Comparison of ENCODE assay signal across 18 cellular contexts in genomic region chr2:10223471-10223870, GRCh38.
DNase-seq lines count a peak whose midpoint lies in the region; ATAC-seq and TF ChIP-seq lines count a peak whose summit lies in the region.
"Had no signal": no experiment of that assay in that cellular context is flagged by ENCODE, and none has a peak within 500 bp of the region (broad histone marks: within the 10 kb centered on the region; RNA-seq: fewer than 3 reads in every experiment).

No MANE protein-coding gene starts in this region.

- DNase-seq in Right ventricle myocardium superior (peak; percentile 17), left cardiac atrium (no peak), Caco-2 (no peak), neural progenitor cell (ENCODE audit: low spot score) (peak; percentile 1), spleen (peak; percentile 51), GM23338 (ENCODE audit: low spot score) (no peak)
- no peak for DNase-seq in activated CD8-positive, alpha-beta T cell treated with anti-CD3 and anti-CD28 coated beads for 36 hours
- DNase-seq: 8988T; CD8-positive, alpha-beta T cell; DMS 273 treated with DMSO at 0.1 percent for 48 hours; DMS53; DND-41; EL; IMR-90 had no signal

- no peaks in the 10 kb centered on the region for H3K36me3 Mint-ChIP-seq in Caco-2 (ENCODE audit: insufficient read depth, unreplicated experiment)
- no peaks in the 10 kb centered on the region for H3K36me3 Mint-ChIP-seq in neural progenitor cell
- H3K36me3 Mint-ChIP-seq in GM23338 (ENCODE audit: low read depth) = no peaks in the 10 kb centered on the region
- H3K36me3 Mint-ChIP-seq in activated CD8-positive, alpha-beta T cell treated with anti-CD3 and anti-CD28 coated beads for 36 hours (ENCODE audit: low read depth) = no peaks in the 10 kb centered on the region
- H3K36me3 Mint-ChIP-seq: CD8-positive, alpha-beta T cell had no signal

- 75 to 91% (median 81%) methylated on average over 9 of the region's 9 CpGs for WGBS in spleen, 5 donors

- no peak for ATAC-seq in Right ventricle myocardium superior (ENCODE audit: poor library complexity)
- no peak for ATAC-seq in left cardiac atrium
- no peak for ATAC-seq in GM23338
- ATAC-seq in activated CD8-positive, alpha-beta T cell treated with anti-CD3 and anti-CD28 coated beads for 36 hours = no peak
- no peak for ATAC-seq in HG03439 (IDR thresholded peaks at IDR 0.05; ENCODE audit: unreplicated experiment)
- ATAC-seq: CD8-positive, alpha-beta T cell; GM12878 had no signal

- H2AFZ ChIP-seq in neural progenitor cell (replicated peaks) = no peak overlapping the region
- H2AFZ ChIP-seq in GM23338 = no peak overlapping the region

- H3K27ac ChIP-seq in neural progenitor cell (no peak overlapping the region), spleen (no peak overlapping the region), GM23338 (ENCODE audit: low read depth) (no peak overlapping the region)
- H3K27ac ChIP-seq: BLaER1 had no signal

- H4K20me1 ChIP-seq in neural progenitor cell (ENCODE audit: low read depth) (no peaks in the 10 kb centered on the region), GM23338 (replicated peaks; ENCODE audit: insufficient read depth) (no peaks in the 10 kb centered on the region)
- H4K20me1 ChIP-seq: BLaER1 had no signal

- no peaks in the 10 kb centered on the region for H3K9me2 ChIP-seq in GM23338 (ENCODE audit: insufficient read depth)

- H3K4me1 ChIP-seq in Caco-2 (peaks cover 42% of the 10 kb centered on the region), neural progenitor cell (peaks cover 9% of the 10 kb centered on the region), spleen (peaks cover 0 to 10% (median 2%) of the 10 kb centered on the region in 6 donors), GM23338 (ENCODE audit: insufficient read depth) (no peaks in the 10 kb centered on the region)

- TF ChIP-seq CTCF in Caco-2 (IDR thresholded peaks at IDR 0.05; ENCODE audit: insufficient read depth in 1 of 2, low read depth in 1 of 2, low read length in 1 of 2, severe bottlenecking in 1 of 2, unreplicated experiment in 1 of 2) = no peak
- TF ChIP-seq CTCF in neural progenitor cell (IDR thresholded peaks at IDR 0.05) = no peak
- TF ChIP-seq CTCF in spleen (IDR thresholded peaks at IDR 0.05 in 8 of 11, conservative IDR thresholded peaks at IDR 0.05 in 3 of 11) = no peak
- TF ChIP-seq CTCF in GM23338 (conservative IDR thresholded peaks at IDR 0.05; ENCODE audit: low read depth in 2 of 2) = no peak
- no peak for TF ChIP-seq CTCF in activated CD8-positive, alpha-beta T cell treated with anti-CD3 and anti-CD28 coated beads for 36 hours (IDR thresholded peaks at IDR 0.05)

- no TSS peak for BruUV-seq in Caco-2 (replicated peaks; lab: Mats Ljungman, UMichigan)

- H3K27me3 Mint-ChIP-seq in Caco-2 (ENCODE audit: insufficient read depth, unreplicated experiment) (no peaks in the 10 kb centered on the region), neural progenitor cell (ENCODE audit: insufficient read depth, low read depth) (peaks cover 16% of the 10 kb centered on the region), GM23338 (ENCODE audit: insufficient read depth, low read depth, poor library complexity) (peaks cover 16% of the 10 kb centered on the region)
- no peaks in the 10 kb centered on the region for H3K27me3 Mint-ChIP-seq in activated CD8-positive, alpha-beta T cell treated with anti-CD3 and anti-CD28 coated beads for 36 hours

- intact Hi-C loops in Right ventricle myocardium superior (cut with DNase I) (no loop called here), left cardiac atrium (cut with DNase I) (no loop called here), Caco-2 (cut with micrococcal nuclease; ENCODE audit: unreplicated experiment) (loop anchor here (10.0 kb wide), 2 partner anchors 59 to 149 kb away; no protein-coding TSS in a partner anchor), spleen (cut with DNase I; ENCODE audit: low total_unique reads) (no loop called here)
- intact Hi-C loops in activated CD8-positive, alpha-beta T cell treated with anti-CD3 and anti-CD28 coated beads for 36 hours (cut with micrococcal nuclease) = no loop called here

- CTCF ChIA-PET in Caco-2 (lab: Charles Lee) = no interaction called here
- CTCF ChIA-PET in activated CD8-positive, alpha-beta T cell treated with anti-CD3 and anti-CD28 coated beads for 36 hours (lab: Charles Lee) = no interaction called here

- H3K9me3 Mint-ChIP-seq in Caco-2 (ENCODE audit: unreplicated experiment) (no peaks in the 10 kb centered on the region), neural progenitor cell (peaks cover 2% of the 10 kb centered on the region), GM23338 (no peaks in the 10 kb centered on the region)
- H3K9me3 Mint-ChIP-seq in activated CD8-positive, alpha-beta T cell treated with anti-CD3 and anti-CD28 coated beads for 36 hours = no peaks in the 10 kb centered on the region
- H3K9me3 Mint-ChIP-seq: CD8-positive, alpha-beta T cell had no signal

- H3F3A ChIP-seq in neural progenitor cell (ENCODE audit: low read depth) = peaks cover 4% of the 10 kb centered on the region
- H3F3A ChIP-seq in GM23338 (replicated peaks; ENCODE audit: low read depth) = no peaks in the 10 kb centered on the region

- H3K36me3 ChIP-seq in Caco-2 (ENCODE audit: control insufficient read depth, insufficient read depth, low read length) (no peaks in the 10 kb centered on the region), neural progenitor cell (no peaks in the 10 kb centered on the region), spleen (no peaks in the 10 kb centered on the region), GM23338 (ENCODE audit: insufficient read depth) (no peaks in the 10 kb centered on the region)
- H3K36me3 ChIP-seq: BLaER1, HAP-1 had no signal

- H3K79me2 ChIP-seq in neural progenitor cell (ENCODE audit: low read depth) (no peaks in the 10 kb centered on the region), GM23338 (replicated peaks; ENCODE audit: insufficient read depth) (no peaks in the 10 kb centered on the region)

- TF ChIP-seq POLR2A in spleen (IDR thresholded peaks at IDR 0.05) = no peak

- H3K4me2 ChIP-seq in neural progenitor cell = no peak overlapping the region
- H3K4me2 ChIP-seq in GM23338 = no peak overlapping the region
- H3K4me2 ChIP-seq: BLaER1 had no signal

- H3K9ac ChIP-seq in neural progenitor cell = no peak overlapping the region
- H3K9ac ChIP-seq: BLaER1 had no signal

- H3K9me3 ChIP-seq in Caco-2 (no peaks in the 10 kb centered on the region), neural progenitor cell (ENCODE audit: low read depth) (no peaks in the 10 kb centered on the region), spleen (no peaks in the 10 kb centered on the region)
- H3K9me3 ChIP-seq: BLaER1, HAP-1 had no signal

- H3K4me3 Mint-ChIP-seq in Caco-2 (ENCODE audit: unreplicated experiment) = no peak overlapping the region
- H3K4me3 Mint-ChIP-seq in neural progenitor cell = no peak overlapping the region
- no peak overlapping the region for H3K4me3 Mint-ChIP-seq in GM23338
- no peak overlapping the region for H3K4me3 Mint-ChIP-seq in activated CD8-positive, alpha-beta T cell treated with anti-CD3 and anti-CD28 coated beads for 36 hours
- H3K4me3 Mint-ChIP-seq: CD8-positive, alpha-beta T cell had no signal

- POLR2A ChIA-PET in Caco-2 (lab: Charles Lee) = no interaction called here
- POLR2A ChIA-PET in activated CD8-positive, alpha-beta T cell treated with anti-CD3 and anti-CD28 coated beads for 36 hours (lab: Charles Lee) = no interaction called here

- H3K4me3 ChIP-seq in Caco-2 (ENCODE audit: low read depth, low read length) (no peak overlapping the region), neural progenitor cell (no peak overlapping the region), spleen (no peak overlapping the region), GM23338 (no peak overlapping the region)
- H3K4me3 ChIP-seq: BLaER1, GM12878, HAP-1 had no signal

- H3K27me3 ChIP-seq in Caco-2 (replicated peaks; ENCODE audit: control insufficient read depth, insufficient read depth, low read length) = no peaks in the 10 kb centered on the region
- no peaks in the 10 kb centered on the region for H3K27me3 ChIP-seq in neural progenitor cell
- H3K27me3 ChIP-seq in spleen (replicated peaks in 1 of 7) = peaks cover 0 to 8% (median 0%) of the 10 kb centered on the region in 7 donors
- H3K27me3 ChIP-seq in GM23338 (ENCODE audit: insufficient read depth) = no peaks in the 10 kb centered on the region
- H3K27me3 ChIP-seq: BLaER1 had no signal

- H3K27ac Mint-ChIP-seq in Caco-2 (ENCODE audit: unreplicated experiment) = peak overlapping the region; percentile 19
- H3K27ac Mint-ChIP-seq in neural progenitor cell = no peak overlapping the region
- no peak overlapping the region for H3K27ac Mint-ChIP-seq in GM23338
- H3K27ac Mint-ChIP-seq in activated CD8-positive, alpha-beta T cell treated with anti-CD3 and anti-CD28 coated beads for 36 hours = no peak overlapping the region
- H3K27ac Mint-ChIP-seq: CD8-positive, alpha-beta T cell had no signal

- H3K4me1 Mint-ChIP-seq in Caco-2 (ENCODE audit: low read depth, unreplicated experiment) (peaks cover 43% of the 10 kb centered on the region), neural progenitor cell (peaks cover 56% of the 10 kb centered on the region), GM23338 (peaks cover 20% of the 10 kb centered on the region)
- peaks cover 5% of the 10 kb centered on the region for H3K4me1 Mint-ChIP-seq in activated CD8-positive, alpha-beta T cell treated with anti-CD3 and anti-CD28 coated beads for 36 hours (ENCODE audit: low read depth)

TF ChIP-seq in GM23338, 12 proteins besides CTCF, POLR2A, EP300 and RAD21 (continues in another document):
- no peak for TF ChIP-seq ETS1 (IDR thresholded peaks at IDR 0.05)

Comparison
In these comparisons a context has a peak if more than half of its experiments do, and no peak if none do; other contexts are left out.
1. DNase-seq: peak in Right ventricle myocardium superior (single experiment), neural progenitor cell (single experiment) and spleen (single experiment); none in left cardiac atrium (single experiment), Caco-2 (0 of 2), GM23338 (single experiment) and activated CD8-positive, alpha-beta T cell treated with anti-CD3 and anti-CD28 coated beads for 36 hours (single experiment).